Comparison of ENCODE assay signal across 8 cellular contexts in genomic region chr3:45554001-45554691, GRCh38. TPM values are rescaled to one million over a fixed set of nuclear protein-coding genes. Genes with fewer than 3 reads are reported as not detected.
DNase-seq lines count a peak whose midpoint lies in the region; ATAC-seq and TF ChIP-seq lines count a peak whose summit lies in the region.

No MANE protein-coding gene starts in this region.

- POLR2A ChIA-PET in PC-3 (lab: Charles Lee; ENCODE audit: unreplicated experiment): no interaction called here
- POLR2A ChIA-PET in activated CD4-positive, alpha-beta T cell treated with anti-CD3 and anti-CD28 coated beads, Interleukin-2, amount 10 ng/mL, durations not matched to agents 7 days and 5 days (lab: Charles Lee): no interaction called here

- peak; percentile 43 for DNase-seq in GM13977 (ENCODE audit: low spot score)
- DNase-seq in PC-3: no peak
- DNase-seq in left ventricle myocardium inferior: peak; percentile 74
- DNase-seq in transverse colon: peak; percentile 73
- no peak for DNase-seq in activated CD4-positive, alpha-beta T cell treated with anti-CD3 and anti-CD28 coated beads, Interleukin-2, amount 10 ng/mL, durations not matched to agents 7 days and 5 days
- DNase-seq in globus pallidus (ENCODE audit: low spot score): no peak
- no peak for DNase-seq in HuH-7.5 (ENCODE audit: low spot score)

- no peaks in the 10 kb centered on the region for H3K36me3 Mint-ChIP-seq in activated CD4-positive, alpha-beta T cell treated with anti-CD3 and anti-CD28 coated beads, Interleukin-2, amount 10 ng/mL, durations not matched to agents 7 days and 5 days (ENCODE audit: low read depth)

- H3K36me3 ChIP-seq in PC-3 (ENCODE audit: low read depth, low read length) (no peaks in the 10 kb centered on the region), left ventricle myocardium inferior (no peaks in the 10 kb centered on the region), transverse colon (no peaks in the 10 kb centered on the region)

- H3K4me3 Mint-ChIP-seq in activated CD4-positive, alpha-beta T cell treated with anti-CD3 and anti-CD28 coated beads, Interleukin-2, amount 10 ng/mL, durations not matched to agents 7 days and 5 days: no peak overlapping the region

- no TSS peak for BruUV-seq in PC-3 (replicated peaks; lab: Mats Ljungman, UMichigan)

- no peaks in the 10 kb centered on the region for H3K4me1 Mint-ChIP-seq in activated CD4-positive, alpha-beta T cell treated with anti-CD3 and anti-CD28 coated beads, Interleukin-2, amount 10 ng/mL, durations not matched to agents 7 days and 5 days

- H3K4me1 ChIP-seq in PC-3 (ENCODE audit: insufficient read depth, low read length) (peaks cover 58% of the 10 kb centered on the region), left ventricle myocardium inferior (peaks cover 75% of the 10 kb centered on the region), transverse colon (peaks cover 21 to 41% (median 29%) of the 10 kb centered on the region in 4 donors)

- H3K9me3 Mint-ChIP-seq in activated CD4-positive, alpha-beta T cell treated with anti-CD3 and anti-CD28 coated beads, Interleukin-2, amount 10 ng/mL, durations not matched to agents 7 days and 5 days: no peaks in the 10 kb centered on the region

- no peaks in the 10 kb centered on the region for H3K9me2 ChIP-seq in PC-3 (replicated peaks; ENCODE audit: low read length)

- intact Hi-C loops in PC-3 (cut with micrococcal nuclease): no loop called here
- intact Hi-C loops in left ventricle myocardium inferior (cut with micrococcal nuclease): no loop called here
- intact Hi-C loops in transverse colon (cut with DNase I; ENCODE audit: low total_unique reads): no loop called here

- H3K9ac ChIP-seq in PC-3 (ENCODE audit: low read length): no peak overlapping the region

- TF ChIP-seq EP300 in transverse colon (IDR thresholded peaks at IDR 0.05; ENCODE audit: low read depth): no peak

- peak overlapping the region; percentile 21; the same call in 1 of the 2 replicates for H3K4me2 ChIP-seq in PC-3 (ENCODE audit: low read length)

- H3K27ac Mint-ChIP-seq in activated CD4-positive, alpha-beta T cell treated with anti-CD3 and anti-CD28 coated beads, Interleukin-2, amount 10 ng/mL, durations not matched to agents 7 days and 5 days: no peak overlapping the region

- H2AFZ ChIP-seq in PC-3 (ENCODE audit: low read length): no peak overlapping the region

- in situ Hi-C loops in GM13977 (cut with MboI; ENCODE audit: low pct_unique_long_range_greater_than_20kb, low sequenced_read_pairs, unreplicated experiment): no loop called here
- in situ Hi-C loops in transverse colon (cut with MboI; ENCODE audit: low pct_ligation_motif_present in 1 of 4, low pct_unique_long_range_greater_than_20kb in 1 of 4, low sequenced_read_pairs in 3 of 4): no loop called here

- CTCF ChIA-PET in PC-3 (lab: Charles Lee): no interaction called here
- CTCF ChIA-PET in activated CD4-positive, alpha-beta T cell treated with anti-CD3 and anti-CD28 coated beads, Interleukin-2, amount 10 ng/mL, durations not matched to agents 7 days and 5 days (lab: Charles Lee): no interaction called here

- H3K79me2 ChIP-seq in PC-3 (ENCODE audit: low read length): no peaks in the 10 kb centered on the region

- H3K4me3 ChIP-seq in PC-3 (ENCODE audit: low read length) (no peak overlapping the region), left ventricle myocardium inferior (peak overlapping the region; percentile 9), transverse colon (no peak overlapping the region)

- no peaks in the 10 kb centered on the region for H3F3A ChIP-seq in PC-3 (ENCODE audit: low read length, unreplicated experiment)

- no peaks in the 10 kb centered on the region for H4K20me1 ChIP-seq in PC-3 (ENCODE audit: low read length)

- no peaks in the 10 kb centered on the region for H3K9me3 ChIP-seq in PC-3 (ENCODE audit: low read length)
- H3K9me3 ChIP-seq in left ventricle myocardium inferior (replicated peaks): no peaks in the 10 kb centered on the region
- H3K9me3 ChIP-seq in transverse colon: no peaks in the 10 kb centered on the region

- no peaks in the 10 kb centered on the region for H3K27me3 ChIP-seq in PC-3 (ENCODE audit: low read length)
- no peaks in the 10 kb centered on the region for H3K27me3 ChIP-seq in left ventricle myocardium inferior (ENCODE audit: low read depth)
- H3K27me3 ChIP-seq in transverse colon: no peaks in the 10 kb centered on the region

- TF ChIP-seq CTCF in GM13977 (IDR thresholded peaks at IDR 0.05; ENCODE audit: extremely low read depth, insufficient read depth, missing control alignments): no peak
- TF ChIP-seq CTCF in PC-3 (conservative IDR thresholded peaks at IDR 0.05; ENCODE audit: low read depth, low read length): no peak
- no peak for TF ChIP-seq CTCF in left ventricle myocardium inferior (IDR thresholded peaks at IDR 0.05; ENCODE audit: borderline replicate concordance)
- no peak for TF ChIP-seq CTCF in transverse colon (IDR thresholded peaks at IDR 0.05)

- no peaks in the 10 kb centered on the region for H3K27me3 Mint-ChIP-seq in activated CD4-positive, alpha-beta T cell treated with anti-CD3 and anti-CD28 coated beads, Interleukin-2, amount 10 ng/mL, durations not matched to agents 7 days and 5 days

- peak overlapping the region; percentile 4 for H3K27ac ChIP-seq in PC-3 (ENCODE audit: low read length)
- peak overlapping the region; percentile 90 for H3K27ac ChIP-seq in left ventricle myocardium inferior (replicated peaks)
- peak overlapping the region; percentile 11 to 67 (median 46) for H3K27ac ChIP-seq in transverse colon

- TF ChIP-seq POLR2A in transverse colon (IDR thresholded peaks at IDR 0.05): no peak

- ATAC-seq in HG02610 (IDR thresholded peaks at IDR 0.05; ENCODE audit: unreplicated experiment): peak; percentile 40
- no peak for ATAC-seq in PC-3

- 50% methylated on average over 4 of the region's 4 CpGs; no CpG with 5 or more reads in 1 of the 2 donors for WGBS in transverse colon (ENCODE audit: low coverage in 1 of 2), 2 donors

RNA-seq across cellular contexts. Expression of gene LIMD1, which starts 40.4 kb away (rescaled TPM):
- total RNA-seq in PC-3 (2014; rRNA removed): 37.1 and 42.7 TPM in 2 replicates
- total RNA-seq in left ventricle myocardium inferior: 27.8 TPM
- 10 to 100 TPM; 28.3 to 84.9 (median 36.0) TPM for total RNA-seq in transverse colon
- 10 to 100 TPM; 45.1 to 47.7 TPM for total RNA-seq in activated CD4-positive, alpha-beta T cell treated with anti-CD3 and anti-CD28 coated beads, Interleukin-2, amount 10 ng/mL, durations not matched to agents 7 days and 5 days

Comparison
In these comparisons a context has a peak if more than half of its experiments do, and no peak if none do; other contexts are left out.
1. DNase-seq: peak in GM13977 (single experiment), left ventricle myocardium inferior (single experiment) and transverse colon (single experiment); none in PC-3 (single experiment), activated CD4-positive, alpha-beta T cell treated with anti-CD3 and anti-CD28 coated beads, Interleukin-2, amount 10 ng/mL, durations not matched to agents 7 days and 5 days (single experiment), globus pallidus (single experiment) and HuH-7.5 (single experiment).
2. H3K27ac ChIP-seq: peak in every context shown above with its lines; median percentile 90 in left ventricle myocardium inferior; 46 in transverse colon; 4 in PC-3.